In the genomic region with DNA sequence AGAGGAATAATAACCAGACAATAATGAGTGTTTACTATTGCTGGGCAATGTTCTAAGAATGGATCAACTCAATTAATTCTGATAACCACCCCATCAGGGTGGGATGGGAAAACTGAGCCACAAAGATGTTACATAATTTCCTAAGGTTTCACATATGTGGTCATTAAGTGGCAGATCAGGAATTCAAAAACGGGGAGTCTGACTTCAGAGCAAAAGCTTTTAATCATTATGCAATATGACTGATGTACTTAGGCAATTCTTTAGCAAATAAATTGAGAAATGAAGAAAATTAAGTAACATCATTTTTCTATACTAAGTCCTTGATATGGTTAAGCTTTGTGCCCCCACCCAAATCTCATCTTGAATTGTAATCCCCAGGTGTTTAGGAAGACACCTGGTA, we compare ENCODE assay signal across 29 cellular contexts. TPM values are rescaled to one million over a fixed set of nuclear protein-coding genes. Genes with fewer than 3 reads are reported as not detected.
"Had no signal": no experiment of that assay in that cellular context is flagged by ENCODE, and none has a peak within 500 bp of the region (broad histone marks: within the 10 kb centered on the region; RNA-seq: fewer than 3 reads in every experiment).

No MANE protein-coding gene starts in this region.

- H3K4me2 ChIP-seq: hepatocyte had no signal

- H3K79me2 ChIP-seq: hepatocyte had no signal

- H3K9me3 ChIP-seq: esophagus muscularis mucosa, sigmoid colon, suprapubic skin, tibial nerve had no signal

- H3K36me3 ChIP-seq: cardiac muscle cell, esophagus muscularis mucosa, sigmoid colon, suprapubic skin, tibial nerve had no signal

- ATAC-seq: activated T-helper 17 cell treated with anti-CD3 and anti-CD28 coated beads, Interleukin-2, amount 50 U/mL, for 72 hours; effector memory CD8-positive, alpha-beta T cell; left ventricle myocardium superior; natural killer cell; stimulated activated effector memory CD8-positive, alpha-beta T cell treated with anti-CD3 and anti-CD28 coated beads, Interleukin-12 subunit alpha, Interleukin-12 subunit beta, amount 100 ng/mL, for 72 hours; stimulated activated naive CD8-positive, alpha-beta T cell treated with anti-CD3 and anti-CD28 coated beads, Interleukin-15, amount 100 ng/mL, for 72 hours had no signal

- H3K4me1 ChIP-seq: esophagus muscularis mucosa, sigmoid colon, suprapubic skin, tibial nerve had no signal

- DNase-seq: activated naive CD4-positive, alpha-beta T cell; activated naive CD8-positive, alpha-beta T cell treated with anti-CD3 and anti-CD28 coated beads for 36 hours; activated T-cell treated with anti-CD3 and anti-CD28 coated beads, Interleukin-2, amount 50 U/mL, for 1 hour; amniotic stem cell; effector memory CD8-positive, alpha-beta T cell; glutamatergic neuron; immature natural killer cell; left ventricle myocardium superior; midbrain; natural killer cell; retina; sigmoid colon; stimulated activated CD4-positive, alpha-beta T cell treated with anti-CD3 and anti-CD28 coated beads, Interleukin-1b, Interleukin-23, amount 100 ng/mL, for 48 hours; stimulated activated naive CD8-positive, alpha-beta T cell treated with anti-CD3 and anti-CD28 coated beads, Interleukin-15, amount 100 ng/mL, for 72 hours; T-helper 9 cell had no signal

- H2AFZ ChIP-seq: hepatocyte had no signal

- H3K27ac ChIP-seq: cardiac muscle cell, esophagus muscularis mucosa, hepatocyte, sigmoid colon, suprapubic skin, tibial nerve had no signal

- H3K27ac Mint-ChIP-seq: activated naive CD8-positive, alpha-beta T cell treated with anti-CD3 and anti-CD28 coated beads for 36 hours; activated T-helper 17 cell treated with anti-CD3 and anti-CD28 coated beads, Interleukin-2, amount 50 U/mL, for 72 hours; effector memory CD8-positive, alpha-beta T cell; immature natural killer cell; natural killer cell; progenitor cell of endocrine pancreas; stimulated activated effector memory CD8-positive, alpha-beta T cell treated with anti-CD3 and anti-CD28 coated beads, Interleukin-12 subunit alpha, Interleukin-12 subunit beta, amount 100 ng/mL, for 72 hours; stimulated activated naive CD8-positive, alpha-beta T cell treated with anti-CD3 and anti-CD28 coated beads, Interleukin-15, amount 100 ng/mL, for 72 hours had no signal

- H3K27me3 Mint-ChIP-seq: activated naive CD8-positive, alpha-beta T cell treated with anti-CD3 and anti-CD28 coated beads for 36 hours; activated T-helper 17 cell treated with anti-CD3 and anti-CD28 coated beads, Interleukin-2, amount 50 U/mL, for 72 hours; effector memory CD8-positive, alpha-beta T cell; progenitor cell of endocrine pancreas; stimulated activated naive CD8-positive, alpha-beta T cell treated with anti-CD3 and anti-CD28 coated beads, Interleukin-15, amount 100 ng/mL, for 72 hours had no signal

- H3K4me3 ChIP-seq: cardiac muscle cell, esophagus muscularis mucosa, hepatocyte, sigmoid colon, suprapubic skin, tibial nerve had no signal

- H3K4me1 Mint-ChIP-seq: activated naive CD8-positive, alpha-beta T cell treated with anti-CD3 and anti-CD28 coated beads for 36 hours; activated T-helper 17 cell treated with anti-CD3 and anti-CD28 coated beads, Interleukin-2, amount 50 U/mL, for 72 hours; immature natural killer cell; natural killer cell; stimulated activated effector memory CD8-positive, alpha-beta T cell treated with anti-CD3 and anti-CD28 coated beads, Interleukin-12 subunit alpha, Interleukin-12 subunit beta, amount 100 ng/mL, for 72 hours; stimulated activated naive CD8-positive, alpha-beta T cell treated with anti-CD3 and anti-CD28 coated beads, Interleukin-15, amount 100 ng/mL, for 72 hours had no signal

- H3K4me3 Mint-ChIP-seq: activated naive CD8-positive, alpha-beta T cell treated with anti-CD3 and anti-CD28 coated beads for 36 hours; activated T-helper 17 cell treated with anti-CD3 and anti-CD28 coated beads, Interleukin-2, amount 50 U/mL, for 72 hours; effector memory CD8-positive, alpha-beta T cell; immature natural killer cell; natural killer cell; stimulated activated effector memory CD8-positive, alpha-beta T cell treated with anti-CD3 and anti-CD28 coated beads, Interleukin-12 subunit alpha, Interleukin-12 subunit beta, amount 100 ng/mL, for 72 hours; stimulated activated naive CD8-positive, alpha-beta T cell treated with anti-CD3 and anti-CD28 coated beads, Interleukin-15, amount 100 ng/mL, for 72 hours had no signal

- H3K27me3 ChIP-seq: cardiac muscle cell, esophagus muscularis mucosa, hepatocyte, sigmoid colon, suprapubic skin, tibial nerve had no signal

- H3K9me3 Mint-ChIP-seq: activated naive CD8-positive, alpha-beta T cell treated with anti-CD3 and anti-CD28 coated beads for 36 hours; stimulated activated naive CD8-positive, alpha-beta T cell treated with anti-CD3 and anti-CD28 coated beads, Interleukin-15, amount 100 ng/mL, for 72 hours had no signal

- H3K36me3 Mint-ChIP-seq: activated naive CD8-positive, alpha-beta T cell treated with anti-CD3 and anti-CD28 coated beads for 36 hours; immature natural killer cell; natural killer cell; stimulated activated effector memory CD8-positive, alpha-beta T cell treated with anti-CD3 and anti-CD28 coated beads, Interleukin-12 subunit alpha, Interleukin-12 subunit beta, amount 100 ng/mL, for 72 hours had no signal

RNA-seq across cellular contexts. Expression of gene PLCZ1, which starts 53.4 kb away (rescaled TPM):
- total RNA-seq: activated naive CD8-positive, alpha-beta T cell treated with anti-CD3 and anti-CD28 coated beads for 36 hours; activated T-helper 17 cell treated with anti-CD3 and anti-CD28 coated beads, Interleukin-2, amount 50 U/mL, for 72 hours; cardiac muscle cell; dermis microvascular lymphatic vessel endothelial cell; endothelial cell of umbilical vein; frontal cortex; hepatocyte; left ventricle myocardium superior; natural killer cell; osteocyte; progenitor cell of endocrine pancreas; sigmoid colon; suprapubic skin; T-helper 1 cell treated with Interleukin-12 subunit alpha and Interleukin-12 subunit beta and Interleukin-4 antibody, amounts not matched to agents 30 ng/mL and 1 ng/mL, for 36 hours; tibial nerve; urinary bladder had no signal
- polyA plus RNA-seq: cardiac muscle cell, endothelial cell of umbilical vein, hepatocyte, immature natural killer cell, sigmoid colon, urinary bladder had no signal

RNA-seq across cellular contexts. Expression of gene CAPZA3, which starts 53.5 kb away (rescaled TPM):
- total RNA-seq: activated naive CD8-positive, alpha-beta T cell treated with anti-CD3 and anti-CD28 coated beads for 36 hours; activated T-helper 17 cell treated with anti-CD3 and anti-CD28 coated beads, Interleukin-2, amount 50 U/mL, for 72 hours; cardiac muscle cell; dermis microvascular lymphatic vessel endothelial cell; endothelial cell of umbilical vein; esophagus muscularis mucosa; frontal cortex; hepatocyte; left ventricle myocardium superior; natural killer cell; osteocyte; sigmoid colon; T-helper 1 cell treated with Interleukin-12 subunit alpha and Interleukin-12 subunit beta and Interleukin-4 antibody, amounts not matched to agents 30 ng/mL and 1 ng/mL, for 36 hours; tibial nerve; urinary bladder had no signal
- polyA plus RNA-seq: cardiac muscle cell, endothelial cell of umbilical vein, hepatocyte, immature natural killer cell, sigmoid colon, urinary bladder had no signal
